In genomic region chr3:28727321-28727720, GRCh38 we compare ENCODE assay signal across 8 cellular contexts.
"Had no signal": no experiment of that assay in that cellular context is flagged by ENCODE, and none has a peak within 500 bp of the region (broad histone marks: within the 10 kb centered on the region; RNA-seq: fewer than 3 reads in every experiment).

No MANE protein-coding gene starts in this region.

- ATAC-seq: K562, Panc1 had no signal

- H3K27me3 Mint-ChIP-seq: IgD-negative memory B cell had no signal

- H3K4me3 Mint-ChIP-seq: IgD-negative memory B cell had no signal

- H3K4me1 Mint-ChIP-seq: IgD-negative memory B cell had no signal

- DNase-seq: NCI-H187 treated with DMSO at 0.1 percent for 48 hours; NK-92 treated with Interleukin-12 subunit alpha and Interleukin-12 subunit beta, amount 100 ng/mL, for 24 hours; SHP77 treated with DMSO at 0.1 percent for 48 hours had no signal

- H3K4me3 ChIP-seq: K562, MG63, SJCRH30 had no signal

- H3K27ac Mint-ChIP-seq: IgD-negative memory B cell had no signal

- H3K36me3 Mint-ChIP-seq: IgD-negative memory B cell had no signal
